18 cellular contexts compared by ENCODE assay signal in genomic region chr13:111503376-111503775, GRCh38.
DNase-seq lines count a peak whose midpoint lies in the region; ATAC-seq, FAIRE-seq and TF ChIP-seq lines count a peak whose summit lies in the region.
"Had no signal": no experiment of that assay in that cellular context is flagged by ENCODE, and none has a peak within 500 bp of the region (broad histone marks: within the 10 kb centered on the region; RNA-seq: fewer than 3 reads in every experiment).

No MANE protein-coding gene starts in this region.

- H3K9me3 ChIP-seq in kidney (ENCODE audit: control insufficient read depth in 1 of 2, low read length in 2 of 2), result no peaks in the 10 kb centered on the region

- H3K9ac ChIP-seq in kidney (ENCODE audit: low read length in 2 of 2), result no peak overlapping the region
- H3K9ac ChIP-seq: GM23248 had no signal

- no peaks in the 10 kb centered on the region for H3K36me3 Mint-ChIP-seq in activated T-cell treated with anti-CD3 and anti-CD28 coated beads, Interleukin-2, amount 50 U/mL, for 4 hours (ENCODE audit: insufficient read depth)
- H3K36me3 Mint-ChIP-seq: CD4-positive, alpha-beta memory T cell had no signal

- H3K27ac ChIP-seq in kidney (ENCODE audit: low read depth in 2 of 2, low read length in 2 of 2), result no peak overlapping the region
- no peak overlapping the region for H3K27ac ChIP-seq in RWPE1
- H3K27ac ChIP-seq: C4-2B, GM23248 had no signal

- no peak for ATAC-seq in sciatic nerve
- ATAC-seq in activated T-cell treated with anti-CD3 and anti-CD28 coated beads, Interleukin-2, amount 50 U/mL, for 4 hours, result no peak

- H3K4me3 ChIP-seq in kidney (ENCODE audit: low read length in 2 of 2), result no peak overlapping the region
- H3K4me3 ChIP-seq: GM23248 had no signal

- TF ChIP-seq CTCF in kidney (IDR thresholded peaks at IDR 0.05; ENCODE audit: borderline replicate concordance, extremely low read depth, insufficient read depth), result no peak
- TF ChIP-seq CTCF in RWPE1 (conservative IDR thresholded peaks at IDR 0.05; ENCODE audit: low read depth), result no peak

- FAIRE-seq in kidney (lab: Jason Lieb, UNC), result no peak
- FAIRE-seq: G401.6, GM12891 had no signal

- POLR2A ChIA-PET in RWPE1 (lab: Yijun Ruan, JAX; ENCODE audit: low non-redundant PET), result no interaction called here

- peaks cover 9% of the 10 kb centered on the region for H3K9me3 Mint-ChIP-seq in activated T-cell treated with anti-CD3 and anti-CD28 coated beads, Interleukin-2, amount 50 U/mL, for 4 hours

- peaks cover 12% of the 10 kb centered on the region for H3K27me3 Mint-ChIP-seq in activated T-cell treated with anti-CD3 and anti-CD28 coated beads, Interleukin-2, amount 50 U/mL, for 4 hours (ENCODE audit: low read depth)

- no peaks in the 10 kb centered on the region for H3K4me1 Mint-ChIP-seq in activated T-cell treated with anti-CD3 and anti-CD28 coated beads, Interleukin-2, amount 50 U/mL, for 4 hours (ENCODE audit: low read depth)
- H3K4me1 Mint-ChIP-seq: CD4-positive, alpha-beta memory T cell had no signal

- intact Hi-C loops in kidney (cut with DNase I), result no loop called here
- intact Hi-C loops in sciatic nerve (cut with DNase I), result no loop called here

- H3K4me3 Mint-ChIP-seq in activated T-cell treated with anti-CD3 and anti-CD28 coated beads, Interleukin-2, amount 50 U/mL, for 4 hours, result no peak overlapping the region
- H3K4me3 Mint-ChIP-seq: CD4-positive, alpha-beta memory T cell; IgD-negative memory B cell had no signal

- H3K36me3 ChIP-seq in kidney (ENCODE audit: control insufficient read depth in 1 of 2, insufficient read depth in 2 of 2, low read length in 2 of 2), result no peaks in the 10 kb centered on the region

- peak; percentile 36 for DNase-seq in activated effector memory CD4-positive, alpha-beta T cell treated with anti-CD3 and anti-CD28 coated beads, Interleukin-2, amount 50 U/mL, for 16 hours
- DNase-seq in activated effector memory CD4-positive, alpha-beta T cell treated with Interleukin-2 at 50 U/mL for 16 hours, result no peak
- DNase-seq in kidney (peak; percentile 22), sciatic nerve (ENCODE audit: low spot score) (peak; percentile 17), DMS114 treated with DMSO at 0.1 percent for 48 hours (lab: John Stamatoyannopoulos, UW; ENCODE audit: unreplicated experiment) (no peak), RWPE1 (ENCODE audit: low spot score) (no peak)
- DNase-seq in activated T-cell treated with anti-CD3 and anti-CD28 coated beads, Interleukin-2, amount 50 U/mL, for 4 hours, result no peak
- DNase-seq: ACHN; CD4-positive, alpha-beta memory T cell; DMS153; DMS79 treated with DMSO at 0.1 percent for 48 hours; EL; GM23248; H7 had no signal

- CTCF ChIA-PET in RWPE1 (lab: Yijun Ruan, JAX), result interaction anchor here (0.7 kb wide), 1 partner anchor 27 kb away, joined by 3 read pairs; no protein-coding TSS in a partner anchor

- H3K4me1 ChIP-seq in kidney (ENCODE audit: control insufficient read depth in 1 of 2, insufficient read depth in 1 of 2, low read depth in 1 of 2, low read length in 2 of 2), result no peaks in the 10 kb centered on the region

Comparison
In these comparisons a context has a peak if more than half of its experiments do, and no peak if none do; other contexts are left out.
1. DNase-seq: peak in activated effector memory CD4-positive, alpha-beta T cell treated with anti-CD3 and anti-CD28 coated beads, Interleukin-2, amount 50 U/mL, for 16 hours (single experiment), kidney (single experiment) and sciatic nerve (single experiment); none in activated effector memory CD4-positive, alpha-beta T cell treated with Interleukin-2 at 50 U/mL for 16 hours (single experiment), activated T-cell treated with anti-CD3 and anti-CD28 coated beads, Interleukin-2, amount 50 U/mL, for 4 hours (single experiment), DMS114 treated with DMSO at 0.1 percent for 48 hours (single experiment) and RWPE1 (single experiment).